Comparison of ENCODE assay signal across 1 cellular context in genomic region chr14:59207506-59207933, GRCh38.
TF ChIP-seq lines count a peak whose summit lies in the region.

No MANE protein-coding gene starts in this region.

TF ChIP-seq in GM12878, 131 proteins besides CTCF, POLR2A, EP300 and RAD21 (continued from another document):
- TF ChIP-seq ZNF687 (IDR thresholded peaks at IDR 0.05) (peak; percentile 48; the same call in 1 of the 2 replicates), EGR1 (IDR thresholded peaks at IDR 0.05; ENCODE audit: borderline replicate concordance in 1 of 2, low read depth in 2 of 2, low read length in 2 of 2) (no peak), MAX (IDR thresholded peaks at IDR 0.05; ENCODE audit: low read depth, low read length) (no peak), CBX5 (IDR thresholded peaks at IDR 0.05; ENCODE audit: low read depth) (no peak), SP1 (IDR thresholded peaks at IDR 0.05; ENCODE audit: low read depth, low read length) (no peak), SUZ12 (IDR thresholded peaks at IDR 0.05; ENCODE audit: unreplicated experiment) (no peak), TCF7 (IDR thresholded peaks at IDR 0.05; ENCODE audit: borderline replicate concordance) (0 out of 2 replicates have a peak, but pooled peaks have one; percentile 19), TBL1XR1 (IDR thresholded peaks at IDR 0.05; ENCODE audit: low read depth, low read length) (no peak), FOXM1 (IDR thresholded peaks at IDR 0.05; ENCODE audit: low read depth, low read length) (peak; percentile 62; the same call in 1 of the 2 replicates), HDAC2 (IDR thresholded peaks at IDR 0.05) (no peak), SKIL (IDR thresholded peaks at IDR 0.05; ENCODE audit: low read depth, poor library complexity, severe bottlenecking) (peak; percentile 20), ZNF274 (IDR thresholded peaks at IDR 0.05; ENCODE audit: insufficient read depth, insufficient read length) (no peak), EED (IDR thresholded peaks at IDR 0.05; ENCODE audit: low read depth) (peak; percentile 41; the same call in 1 of the 2 replicates), KAT2A (conservative IDR thresholded peaks at IDR 0.05; ENCODE audit: control insufficient read depth, low read depth, low read length) (no peak), FOS (IDR thresholded peaks at IDR 0.05; ENCODE audit: borderline replicate concordance, extremely low read depth, insufficient read length) (no peak), BCL3 (IDR thresholded peaks at IDR 0.05; ENCODE audit: borderline replicate concordance, insufficient read depth, low read depth, low read length, poor library complexity, severe bottlenecking) (peak; percentile 8), ZBTB4 (CRISPR knock-in tag; IDR thresholded peaks at IDR 0.05) (no peak), NFYA (IDR thresholded peaks at IDR 0.05; ENCODE audit: borderline replicate concordance, low read depth, low read length) (no peak), YBX1 (IDR thresholded peaks at IDR 0.05) (no peak), HDAC6 (IDR thresholded peaks at IDR 0.05; ENCODE audit: unreplicated experiment) (no peak), CBFB (IDR thresholded peaks at IDR 0.05; ENCODE audit: low read depth) (peak; percentile 32; the same call in 1 of the 2 replicates), BCL11A (IDR thresholded peaks at IDR 0.05; ENCODE audit: low read depth, low read length) (no peak), ATF3 (IDR thresholded peaks at IDR 0.05; ENCODE audit: borderline replicate concordance, extremely low read depth, low read depth, low read length) (no peak), ETV6 (conservative IDR thresholded peaks at IDR 0.05 in 1 of 2, IDR thresholded peaks at IDR 0.05 in 1 of 2; ENCODE audit: borderline replicate concordance in 1 of 2, low read depth in 1 of 2) (no peak; a peak in 1 of 4 replicates), KLF5 (IDR thresholded peaks at IDR 0.05; ENCODE audit: partially characterized antibody) (no peak), ZNF217 (IDR thresholded peaks at IDR 0.05) (no peak; the same call in 1 of the 2 replicates), ZBTB40 (IDR thresholded peaks at IDR 0.05; ENCODE audit: borderline replicate concordance) (no peak), ZNF622 (IDR thresholded peaks at IDR 0.05) (no peak), IRF5 (IDR thresholded peaks at IDR 0.05; ENCODE audit: borderline replicate concordance) (no peak), NFIC (IDR thresholded peaks at IDR 0.05; ENCODE audit: low read depth, low read length) (peak; percentile 73), NR2F1 (conservative IDR thresholded peaks at IDR 0.05) (peak; percentile 86), DPF2 (IDR thresholded peaks at IDR 0.05) (0 out of 2 replicates have a peak, but pooled peaks have one; percentile 11), MTA3 (IDR thresholded peaks at IDR 0.05; ENCODE audit: borderline replicate concordance, low read length) (no peak; the same call in 1 of the 2 replicates), TCF12 (IDR thresholded peaks at IDR 0.05; ENCODE audit: low read depth, low read length) (no peak), CREM (IDR thresholded peaks at IDR 0.05; ENCODE audit: low read depth) (no peak), SUPT20H (IDR thresholded peaks at IDR 0.05; ENCODE audit: borderline replicate concordance, control insufficient read depth, low read depth, low read length) (no peak), ZBTB11 (CRISPR knock-in tag; IDR thresholded peaks at IDR 0.05) (no peak)
TF ChIP-seq in GM12878: peak in this region for 22.
